ENCODE assay signal across 1 cellular context in the genomic region with DNA sequence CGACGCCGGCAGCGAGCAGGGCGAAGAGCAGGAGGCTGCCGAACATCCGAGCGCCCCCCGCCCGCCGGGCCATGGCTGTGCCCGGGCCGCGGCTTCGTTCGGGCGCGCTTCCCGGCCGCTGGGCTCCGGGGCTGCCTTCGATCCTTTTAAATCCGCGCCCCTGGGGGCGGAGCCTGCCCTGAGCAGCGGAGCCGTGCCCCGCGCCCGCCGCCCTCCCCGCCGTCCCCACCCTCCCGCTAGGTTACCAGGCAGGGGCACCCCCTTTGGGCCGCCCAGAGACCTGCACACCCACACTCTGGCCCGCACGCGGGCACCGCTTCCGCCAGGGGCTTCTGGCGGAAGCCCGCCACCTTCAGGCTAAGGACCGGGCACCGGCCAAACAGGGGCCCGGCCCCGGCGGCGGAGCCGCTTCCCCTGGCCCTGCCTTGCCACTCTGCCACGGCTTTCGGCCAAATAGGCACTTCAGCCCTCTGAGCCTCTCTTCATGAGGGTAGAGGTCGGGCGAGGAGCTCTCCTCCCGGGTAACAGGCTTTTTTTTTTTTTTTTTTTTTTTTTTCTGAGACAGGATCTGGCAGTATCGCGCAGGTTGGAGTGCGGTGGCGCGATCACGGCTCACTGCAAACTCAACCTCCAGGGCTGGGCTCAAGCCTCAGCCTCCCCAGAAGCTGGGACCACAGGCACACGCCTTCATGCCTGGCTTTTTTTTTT.
TF ChIP-seq lines count a peak whose summit lies in the region.

A gene with protein sequence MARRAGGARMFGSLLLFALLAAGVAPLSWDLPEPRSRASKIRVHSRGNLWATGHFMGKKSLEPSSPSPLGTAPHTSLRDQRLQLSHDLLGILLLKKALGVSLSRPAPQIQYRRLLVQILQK (minus strand): TSS at position 120 of the 708 bp plus-strand sequence. CDS start 47 bp downstream, at position 73.

TF ChIP-seq in HepG2, 621 proteins besides CTCF, POLR2A, EP300 and RAD21 (continued from another document and continues in another):
- TF ChIP-seq, protein P1, sequence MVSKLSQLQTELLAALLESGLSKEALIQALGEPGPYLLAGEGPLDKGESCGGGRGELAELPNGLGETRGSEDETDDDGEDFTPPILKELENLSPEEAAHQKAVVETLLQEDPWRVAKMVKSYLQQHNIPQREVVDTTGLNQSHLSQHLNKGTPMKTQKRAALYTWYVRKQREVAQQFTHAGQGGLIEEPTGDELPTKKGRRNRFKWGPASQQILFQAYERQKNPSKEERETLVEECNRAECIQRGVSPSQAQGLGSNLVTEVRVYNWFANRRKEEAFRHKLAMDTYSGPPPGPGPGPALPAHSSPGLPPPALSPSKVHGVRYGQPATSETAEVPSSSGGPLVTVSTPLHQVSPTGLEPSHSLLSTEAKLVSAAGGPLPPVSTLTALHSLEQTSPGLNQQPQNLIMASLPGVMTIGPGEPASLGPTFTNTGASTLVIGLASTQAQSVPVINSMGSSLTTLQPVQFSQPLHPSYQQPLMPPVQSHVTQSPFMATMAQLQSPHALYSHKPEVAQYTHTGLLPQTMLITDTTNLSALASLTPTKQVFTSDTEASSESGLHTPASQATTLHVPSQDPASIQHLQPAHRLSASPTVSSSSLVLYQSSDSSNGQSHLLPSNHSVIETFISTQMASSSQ (IDR thresholded peaks at IDR 0.05; ENCODE audit: low read depth), result no peak
- TF ChIP-seq, protein P1 (CRISPR knock-in tag; IDR thresholded peaks at IDR 0.05; ENCODE audit: borderline replicate concordance), result no peak; the same call in 1 of the 2 replicates
- TF ChIP-seq, protein P2, sequence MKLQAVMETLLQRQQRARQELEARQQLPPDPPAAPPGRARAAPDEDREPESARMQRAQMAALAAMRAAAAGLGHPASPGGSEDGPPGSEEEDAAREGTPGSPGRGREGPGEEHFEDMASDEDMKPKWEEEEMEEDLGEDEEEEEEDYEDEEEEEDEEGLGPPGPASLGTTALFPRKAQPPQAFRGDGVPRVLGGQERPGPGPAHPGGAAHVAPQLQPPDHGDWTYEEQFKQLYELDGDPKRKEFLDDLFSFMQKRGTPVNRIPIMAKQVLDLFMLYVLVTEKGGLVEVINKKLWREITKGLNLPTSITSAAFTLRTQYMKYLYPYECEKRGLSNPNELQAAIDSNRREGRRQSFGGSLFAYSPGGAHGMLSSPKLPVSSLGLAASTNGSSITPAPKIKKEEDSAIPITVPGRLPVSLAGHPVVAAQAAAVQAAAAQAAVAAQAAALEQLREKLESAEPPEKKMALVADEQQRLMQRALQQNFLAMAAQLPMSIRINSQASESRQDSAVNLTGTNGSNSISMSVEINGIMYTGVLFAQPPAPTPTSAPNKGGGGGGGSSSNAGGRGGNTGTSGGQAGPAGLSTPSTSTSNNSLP (IDR thresholded peaks at IDR 0.05; ENCODE audit: low read depth, low read length), result no peak
- TF ChIP-seq, protein P3, sequence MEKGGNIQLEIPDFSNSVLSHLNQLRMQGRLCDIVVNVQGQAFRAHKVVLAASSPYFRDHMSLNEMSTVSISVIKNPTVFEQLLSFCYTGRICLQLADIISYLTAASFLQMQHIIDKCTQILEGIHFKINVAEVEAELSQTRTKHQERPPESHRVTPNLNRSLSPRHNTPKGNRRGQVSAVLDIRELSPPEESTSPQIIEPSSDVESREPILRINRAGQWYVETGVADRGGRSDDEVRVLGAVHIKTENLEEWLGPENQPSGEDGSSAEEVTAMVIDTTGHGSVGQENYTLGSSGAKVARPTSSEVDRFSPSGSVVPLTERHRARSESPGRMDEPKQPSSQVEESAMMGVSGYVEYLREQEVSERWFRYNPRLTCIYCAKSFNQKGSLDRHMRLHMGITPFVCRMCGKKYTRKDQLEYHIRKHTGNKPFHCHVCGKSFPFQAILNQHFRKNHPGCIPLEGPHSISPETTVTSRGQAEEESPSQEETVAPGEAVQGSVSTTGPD (CRISPR knock-in tag; IDR thresholded peaks at IDR 0.05), result no peak
- TF ChIP-seq ZNF264 (CRISPR knock-in tag; IDR thresholded peaks at IDR 0.05) (no peak), ZSCAN25 (CRISPR knock-in tag; IDR thresholded peaks at IDR 0.05) (no peak), MIER2 (CRISPR knock-in tag; IDR thresholded peaks at IDR 0.05) (no peak), ZNF207 (IDR thresholded peaks at IDR 0.05; ENCODE audit: borderline replicate concordance) (no peak), ISX (CRISPR knock-in tag; conservative IDR thresholded peaks at IDR 0.05) (no peak), ARHGAP35 (CRISPR knock-in tag; IDR thresholded peaks at IDR 0.05; ENCODE audit: borderline replicate concordance) (no peak), KLF6 (CRISPR knock-in tag; IDR thresholded peaks at IDR 0.05) (no peak), TCF12 (IDR thresholded peaks at IDR 0.05) (no peak), TCF12 (CRISPR knock-in tag; IDR thresholded peaks at IDR 0.05) (no peak), TRIM24 (CRISPR knock-in tag; IDR thresholded peaks at IDR 0.05) (no peak), TOPORS (CRISPR knock-in tag; IDR thresholded peaks at IDR 0.05) (no peak), CBFB (CRISPR knock-in tag; IDR thresholded peaks at IDR 0.05) (0 out of 2 replicates have a peak, but pooled peaks have one; percentile 29), CHCHD3 (CRISPR knock-in tag; IDR thresholded peaks at IDR 0.05) (no peak), ZNF549 (CRISPR knock-in tag; IDR thresholded peaks at IDR 0.05) (no peak), RBM22 (optimal IDR thresholded peaks at IDR 0.05; ENCODE audit: low read length) (no peak), ZNF33A (CRISPR knock-in tag; IDR thresholded peaks at IDR 0.05; ENCODE audit: borderline replicate concordance) (no peak), TCF7L2 (IDR thresholded peaks at IDR 0.05; ENCODE audit: low read depth, low read length) (no peak), ZBTB7B (CRISPR knock-in tag; IDR thresholded peaks at IDR 0.05) (no peak), NPAS2 (CRISPR knock-in tag; IDR thresholded peaks at IDR 0.05; ENCODE audit: borderline replicate concordance) (no peak), DR1 (CRISPR knock-in tag; IDR thresholded peaks at IDR 0.05) (peak; percentile 50), ZNF703 (CRISPR knock-in tag; IDR thresholded peaks at IDR 0.05; ENCODE audit: borderline replicate concordance) (no peak), NFIB (CRISPR knock-in tag; IDR thresholded peaks at IDR 0.05; ENCODE audit: borderline replicate concordance) (no peak), ZNF343 (CRISPR knock-in tag; IDR thresholded peaks at IDR 0.05) (0 out of 2 replicates have a peak, but pooled peaks have one; percentile 34), RARG (CRISPR knock-in tag; IDR thresholded peaks at IDR 0.05; ENCODE audit: low read depth) (no peak), MXD4 (CRISPR knock-in tag; IDR thresholded peaks at IDR 0.05) (peak; percentile 12; the same call in 1 of the 2 replicates), RARA (CRISPR knock-in tag; IDR thresholded peaks at IDR 0.05) (peak; percentile 7; the same call in 1 of the 2 replicates), JDP2 (CRISPR knock-in tag; IDR thresholded peaks at IDR 0.05; ENCODE audit: borderline replicate concordance) (no peak), TBL1XR1 (IDR thresholded peaks at IDR 0.05; ENCODE audit: borderline replicate concordance, low read length, partially characterized antibody) (no peak), ZNF136 (CRISPR knock-in tag; IDR thresholded peaks at IDR 0.05; ENCODE audit: low read depth) (no peak), ZNF724P (CRISPR knock-in tag; IDR thresholded peaks at IDR 0.05; ENCODE audit: borderline replicate concordance) (no peak), TAF1 (CRISPR knock-in tag; IDR thresholded peaks at IDR 0.05) (no peak; the same call in 1 of the 2 replicates), GLI4 (CRISPR knock-in tag; IDR thresholded peaks at IDR 0.05; ENCODE audit: borderline replicate concordance) (no peak), SMAD1 (CRISPR knock-in tag; IDR thresholded peaks at IDR 0.05; ENCODE audit: borderline replicate concordance, low read depth) (no peak), ZNF34 (CRISPR knock-in tag; IDR thresholded peaks at IDR 0.05; ENCODE audit: borderline replicate concordance) (no peak), KDM6A (CRISPR knock-in tag; IDR thresholded peaks at IDR 0.05; ENCODE audit: low read depth) (no peak), ZNF317 (CRISPR knock-in tag; IDR thresholded peaks at IDR 0.05) (0 out of 2 replicates have a peak, but pooled peaks have one; percentile 27), ZNF160 (CRISPR knock-in tag; IDR thresholded peaks at IDR 0.05) (no peak), SKI (IDR thresholded peaks at IDR 0.05; ENCODE audit: partially characterized antibody) (no peak), NR2F6 (IDR thresholded peaks at IDR 0.05) (no peak), NR2F6 (CRISPR knock-in tag; IDR thresholded peaks at IDR 0.05) (no peak)
- TF ChIP-seq, protein P4, sequence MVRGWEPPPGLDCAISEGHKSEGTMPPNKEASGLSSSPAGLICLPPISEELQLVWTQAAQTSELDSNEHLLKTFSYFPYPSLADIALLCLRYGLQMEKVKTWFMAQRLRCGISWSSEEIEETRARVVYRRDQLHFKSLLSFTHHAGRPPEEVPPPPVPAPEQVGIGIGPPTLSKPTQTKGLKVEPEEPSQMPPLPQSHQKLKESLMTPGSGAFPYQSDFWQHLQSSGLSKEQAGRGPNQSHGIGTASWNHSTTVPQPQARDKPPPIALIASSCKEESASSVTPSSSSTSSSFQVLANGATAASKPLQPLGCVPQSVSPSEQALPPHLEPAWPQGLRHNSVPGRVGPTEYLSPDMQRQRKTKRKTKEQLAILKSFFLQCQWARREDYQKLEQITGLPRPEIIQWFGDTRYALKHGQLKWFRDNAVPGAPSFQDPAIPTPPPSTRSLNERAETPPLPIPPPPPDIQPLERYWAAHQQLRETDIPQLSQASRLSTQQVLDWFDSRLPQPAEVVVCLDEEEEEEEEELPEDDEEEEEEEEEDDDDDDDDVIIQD (CRISPR knock-in tag; IDR thresholded peaks at IDR 0.05; ENCODE audit: low read depth), result no peak
- TF ChIP-seq, protein P5, sequence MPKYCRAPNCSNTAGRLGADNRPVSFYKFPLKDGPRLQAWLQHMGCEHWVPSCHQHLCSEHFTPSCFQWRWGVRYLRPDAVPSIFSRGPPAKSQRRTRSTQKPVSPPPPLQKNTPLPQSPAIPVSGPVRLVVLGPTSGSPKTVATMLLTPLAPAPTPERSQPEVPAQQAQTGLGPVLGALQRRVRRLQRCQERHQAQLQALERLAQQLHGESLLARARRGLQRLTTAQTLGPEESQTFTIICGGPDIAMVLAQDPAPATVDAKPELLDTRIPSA (CRISPR knock-in tag; IDR thresholded peaks at IDR 0.05; ENCODE audit: borderline replicate concordance), result no peak
- TF ChIP-seq, protein P6, sequence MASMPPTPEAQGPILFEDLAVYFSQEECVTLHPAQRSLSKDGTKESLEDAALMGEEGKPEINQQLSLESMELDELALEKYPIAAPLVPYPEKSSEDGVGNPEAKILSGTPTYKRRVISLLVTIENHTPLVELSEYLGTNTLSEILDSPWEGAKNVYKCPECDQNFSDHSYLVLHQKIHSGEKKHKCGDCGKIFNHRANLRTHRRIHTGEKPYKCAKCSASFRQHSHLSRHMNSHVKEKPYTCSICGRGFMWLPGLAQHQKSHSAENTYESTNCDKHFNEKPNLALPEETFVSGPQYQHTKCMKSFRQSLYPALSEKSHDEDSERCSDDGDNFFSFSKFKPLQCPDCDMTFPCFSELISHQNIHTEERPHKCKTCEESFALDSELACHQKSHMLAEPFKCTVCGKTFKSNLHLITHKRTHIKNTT (CRISPR knock-in tag; IDR thresholded peaks at IDR 0.05), result no peak
- TF ChIP-seq, protein P7, sequence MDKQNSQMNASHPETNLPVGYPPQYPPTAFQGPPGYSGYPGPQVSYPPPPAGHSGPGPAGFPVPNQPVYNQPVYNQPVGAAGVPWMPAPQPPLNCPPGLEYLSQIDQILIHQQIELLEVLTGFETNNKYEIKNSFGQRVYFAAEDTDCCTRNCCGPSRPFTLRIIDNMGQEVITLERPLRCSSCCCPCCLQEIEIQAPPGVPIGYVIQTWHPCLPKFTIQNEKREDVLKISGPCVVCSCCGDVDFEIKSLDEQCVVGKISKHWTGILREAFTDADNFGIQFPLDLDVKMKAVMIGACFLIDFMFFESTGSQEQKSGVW (CRISPR knock-in tag; IDR thresholded peaks at IDR 0.05; ENCODE audit: borderline replicate concordance), result no peak
- TF ChIP-seq, protein P8, sequence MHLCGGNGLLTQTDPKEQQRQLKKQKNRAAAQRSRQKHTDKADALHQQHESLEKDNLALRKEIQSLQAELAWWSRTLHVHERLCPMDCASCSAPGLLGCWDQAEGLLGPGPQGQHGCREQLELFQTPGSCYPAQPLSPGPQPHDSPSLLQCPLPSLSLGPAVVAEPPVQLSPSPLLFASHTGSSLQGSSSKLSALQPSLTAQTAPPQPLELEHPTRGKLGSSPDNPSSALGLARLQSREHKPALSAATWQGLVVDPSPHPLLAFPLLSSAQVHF (CRISPR knock-in tag; IDR thresholded peaks at IDR 0.05), result no peak
- TF ChIP-seq, protein P9, sequence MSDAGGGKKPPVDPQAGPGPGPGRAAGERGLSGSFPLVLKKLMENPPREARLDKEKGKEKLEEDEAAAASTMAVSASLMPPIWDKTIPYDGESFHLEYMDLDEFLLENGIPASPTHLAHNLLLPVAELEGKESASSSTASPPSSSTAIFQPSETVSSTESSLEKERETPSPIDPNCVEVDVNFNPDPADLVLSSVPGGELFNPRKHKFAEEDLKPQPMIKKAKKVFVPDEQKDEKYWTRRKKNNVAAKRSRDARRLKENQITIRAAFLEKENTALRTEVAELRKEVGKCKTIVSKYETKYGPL (CRISPR knock-in tag; IDR thresholded peaks at IDR 0.05), result no peak
- TF ChIP-seq, protein P10, sequence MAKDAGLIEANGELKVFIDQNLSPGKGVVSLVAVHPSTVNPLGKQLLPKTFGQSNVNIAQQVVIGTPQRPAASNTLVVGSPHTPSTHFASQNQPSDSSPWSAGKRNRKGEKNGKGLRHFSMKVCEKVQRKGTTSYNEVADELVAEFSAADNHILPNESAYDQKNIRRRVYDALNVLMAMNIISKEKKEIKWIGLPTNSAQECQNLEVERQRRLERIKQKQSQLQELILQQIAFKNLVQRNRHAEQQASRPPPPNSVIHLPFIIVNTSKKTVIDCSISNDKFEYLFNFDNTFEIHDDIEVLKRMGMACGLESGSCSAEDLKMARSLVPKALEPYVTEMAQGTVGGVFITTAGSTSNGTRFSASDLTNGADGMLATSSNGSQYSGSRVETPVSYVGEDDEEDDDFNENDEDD (CRISPR knock-in tag; IDR thresholded peaks at IDR 0.05; ENCODE audit: borderline replicate concordance), result peak; percentile 51; the same call in 1 of the 2 replicates
